Comparison of ENCODE assay signal across 22 cellular contexts in the genomic region with DNA sequence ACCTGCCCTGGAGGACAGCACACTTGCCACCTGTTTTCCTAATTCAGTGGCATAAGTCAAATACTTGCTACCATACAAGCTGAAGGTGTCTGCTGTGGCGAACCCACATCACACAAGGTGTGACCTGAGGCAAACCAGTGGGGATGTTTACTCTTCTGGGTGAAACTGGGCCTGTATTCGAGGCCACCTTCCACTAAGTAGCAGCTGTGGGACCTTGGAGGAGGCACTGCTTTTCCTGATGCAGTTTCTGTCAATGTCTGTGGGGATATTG.
DNase-seq lines count a peak whose midpoint lies in the region; ATAC-seq and TF ChIP-seq lines count a peak whose summit lies in the region.
"Had no signal": no experiment of that assay in that cellular context is flagged by ENCODE, and none has a peak within 500 bp of the region (broad histone marks: within the 10 kb centered on the region; RNA-seq: fewer than 3 reads in every experiment).

No MANE protein-coding gene starts in this region.

- no peak overlapping the region for H3K4me3 Mint-ChIP-seq in activated naive CD4-positive, alpha-beta T cell treated with anti-CD3 and anti-CD28 coated beads, Interleukin-2, amount 50 U/mL, for 24 hours
- H3K4me3 Mint-ChIP-seq in osteocyte (ENCODE audit: unreplicated experiment): no peak overlapping the region
- H3K4me3 Mint-ChIP-seq: CD14-positive monocyte; CD4-positive, alpha-beta T cell; CD8-positive, alpha-beta memory T cell had no signal

- peaks cover 3% of the 10 kb centered on the region for H3K27me3 Mint-ChIP-seq in activated naive CD4-positive, alpha-beta T cell treated with anti-CD3 and anti-CD28 coated beads, Interleukin-2, amount 50 U/mL, for 24 hours
- H3K27me3 Mint-ChIP-seq in osteocyte (ENCODE audit: unreplicated experiment): no peaks in the 10 kb centered on the region
- H3K27me3 Mint-ChIP-seq: CD8-positive, alpha-beta memory T cell had no signal

- no peak for ATAC-seq in GM18520 (IDR thresholded peaks at IDR 0.05; ENCODE audit: unreplicated experiment)
- ATAC-seq in HG03108 (IDR thresholded peaks at IDR 0.05; ENCODE audit: unreplicated experiment): no peak
- ATAC-seq: A549, GM12878 had no signal

- DNase-seq in activated T-cell treated with anti-CD3 and anti-CD28 coated beads, Interleukin-2, amount 50 U/mL, for 1 hour: peak; percentile 7
- no peak for DNase-seq in activated T-cell treated with anti-CD3 and anti-CD28 coated beads, Interleukin-2, amount 50 U/mL, for 48 hours
- no peak for DNase-seq in activated naive CD4-positive, alpha-beta T cell treated with Interleukin-2 at 50 U/mL for 16 hours
- peak; percentile 70 for DNase-seq in osteocyte (ENCODE audit: extremely low spot score, unreplicated experiment)
- DNase-seq: 8988T; ACHN; AML-193; BE2C; CD8-positive, alpha-beta memory T cell; DMS 273 treated with DMSO at 0.1 percent for 48 hours; DMS79; EL; GDM1; GM23248; HCEC 1CT had no signal

- no peaks in the 10 kb centered on the region for H3K36me3 Mint-ChIP-seq in activated naive CD4-positive, alpha-beta T cell treated with anti-CD3 and anti-CD28 coated beads, Interleukin-2, amount 50 U/mL, for 24 hours
- no peaks in the 10 kb centered on the region for H3K36me3 Mint-ChIP-seq in osteocyte (ENCODE audit: unreplicated experiment)
- H3K36me3 Mint-ChIP-seq: CD14-positive monocyte; CD8-positive, alpha-beta memory T cell had no signal

- peak overlapping the region; percentile 35 for H3K27ac Mint-ChIP-seq in activated naive CD4-positive, alpha-beta T cell treated with anti-CD3 and anti-CD28 coated beads, Interleukin-2, amount 50 U/mL, for 24 hours
- no peak overlapping the region for H3K27ac Mint-ChIP-seq in osteocyte (ENCODE audit: unreplicated experiment)
- H3K27ac Mint-ChIP-seq: CD14-positive monocyte; CD4-positive, alpha-beta T cell; CD8-positive, alpha-beta memory T cell had no signal

- no peaks in the 10 kb centered on the region for H3K9me3 Mint-ChIP-seq in activated naive CD4-positive, alpha-beta T cell treated with anti-CD3 and anti-CD28 coated beads, Interleukin-2, amount 50 U/mL, for 24 hours
- H3K9me3 Mint-ChIP-seq in osteocyte (ENCODE audit: unreplicated experiment): no peaks in the 10 kb centered on the region
- H3K9me3 Mint-ChIP-seq: CD14-positive monocyte; CD4-positive, alpha-beta T cell; CD8-positive, alpha-beta memory T cell had no signal

- no peaks in the 10 kb centered on the region for H3K4me1 Mint-ChIP-seq in activated naive CD4-positive, alpha-beta T cell treated with anti-CD3 and anti-CD28 coated beads, Interleukin-2, amount 50 U/mL, for 24 hours
- H3K4me1 Mint-ChIP-seq in osteocyte (ENCODE audit: unreplicated experiment): no peaks in the 10 kb centered on the region
- H3K4me1 Mint-ChIP-seq: CD14-positive monocyte; CD8-positive, alpha-beta memory T cell had no signal

- TF ChIP-seq CTCF in osteocyte (IDR thresholded peaks at IDR 0.05): no peak

Comparison
In these comparisons a context has a peak if more than half of its experiments do, and no peak if none do; other contexts are left out.
1. DNase-seq: peak in activated T-cell treated with anti-CD3 and anti-CD28 coated beads, Interleukin-2, amount 50 U/mL, for 1 hour (single experiment) and osteocyte (single experiment); none in activated T-cell treated with anti-CD3 and anti-CD28 coated beads, Interleukin-2, amount 50 U/mL, for 48 hours (0 of 2) and activated naive CD4-positive, alpha-beta T cell treated with Interleukin-2 at 50 U/mL for 16 hours (single experiment).